15 cellular contexts compared by ENCODE assay signal in the genomic region with DNA sequence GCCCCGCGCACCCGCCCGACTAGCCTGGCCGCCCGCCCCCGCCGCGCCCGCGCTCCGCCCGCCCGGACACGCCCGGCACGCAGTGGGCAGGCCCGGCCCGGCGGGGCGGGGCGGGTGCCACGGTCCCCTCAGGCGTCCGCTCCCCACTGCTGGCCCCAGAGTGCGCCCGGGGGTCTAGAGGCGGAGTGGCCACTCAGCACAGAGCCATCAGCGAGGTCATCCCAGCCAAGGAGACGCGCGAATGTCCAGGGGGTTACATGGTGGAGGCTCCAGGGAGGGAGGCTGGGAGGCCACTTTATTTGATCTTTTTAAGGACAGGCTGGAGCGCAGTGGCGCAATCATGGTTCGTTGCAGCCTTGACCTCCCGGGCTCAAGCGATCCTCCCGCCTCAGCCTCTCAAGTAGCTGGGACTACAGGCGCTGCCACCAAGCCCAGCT. TPM values are rescaled to one million over a fixed set of nuclear protein-coding genes. Genes with fewer than 3 reads are reported as not detected.
A peak's percentile ranks its signal among the peaks of the same experiment; 100 is the strongest.
DNase-seq lines count a peak whose midpoint lies in the region; ATAC-seq and TF ChIP-seq lines count a peak whose summit lies in the region.
"Had no signal": no experiment of that assay in that cellular context is flagged by ENCODE, and none has a peak within 500 bp of the region (broad histone marks: within the 10 kb centered on the region; RNA-seq: fewer than 3 reads in every experiment).

No MANE protein-coding gene starts in this region.

- H3K36me3 ChIP-seq in MG63, result no peaks in the 10 kb centered on the region
- peaks cover 0 to 2% (median 0%) of the 10 kb centered on the region in 3 donors for H3K36me3 ChIP-seq in esophagus squamous epithelium
- no peaks in the 10 kb centered on the region for H3K36me3 ChIP-seq in osteoblast (ENCODE audit: insufficient read depth, low read length)

- H3K4me3 ChIP-seq in MG63 (no peak overlapping the region), esophagus squamous epithelium (peak overlapping the region; percentile 58 to 78 (median 66)), osteoblast (ENCODE audit: insufficient read depth, low read length) (no peak overlapping the region)

- H3K36me3 Mint-ChIP-seq in Calu3 (ENCODE audit: insufficient read depth, unreplicated experiment), result no peaks in the 10 kb centered on the region
- H3K36me3 Mint-ChIP-seq in progenitor cell of endocrine pancreas (ENCODE audit: insufficient read depth), result no peaks in the 10 kb centered on the region
- H3K36me3 Mint-ChIP-seq: activated naive CD8-positive, alpha-beta T cell had no signal

- no peak overlapping the region for H2AFZ ChIP-seq in osteoblast (ENCODE audit: low read length)

- H4K20me1 ChIP-seq in osteoblast (ENCODE audit: insufficient read depth, low read length), result no peaks in the 10 kb centered on the region

- no peaks in the 10 kb centered on the region for H3K9me3 Mint-ChIP-seq in Calu3 (ENCODE audit: low read depth, unreplicated experiment)
- no peaks in the 10 kb centered on the region for H3K9me3 Mint-ChIP-seq in progenitor cell of endocrine pancreas (ENCODE audit: low read depth)

- H3K79me2 ChIP-seq in osteoblast (ENCODE audit: insufficient read depth, low read length), result no peaks in the 10 kb centered on the region

- no peak overlapping the region for H3K4me3 Mint-ChIP-seq in Calu3 (ENCODE audit: low read depth, unreplicated experiment)
- no peak overlapping the region for H3K4me3 Mint-ChIP-seq in progenitor cell of endocrine pancreas (ENCODE audit: low read depth)
- H3K4me3 Mint-ChIP-seq: activated naive CD8-positive, alpha-beta T cell; neural crest cell had no signal

- H3K4me1 Mint-ChIP-seq in Calu3 (ENCODE audit: low read depth, unreplicated experiment) (no peaks in the 10 kb centered on the region), progenitor cell of endocrine pancreas (ENCODE audit: low read depth) (peaks cover 8% of the 10 kb centered on the region)

- H3K4me1 ChIP-seq in esophagus squamous epithelium, result peaks cover 0 to 50% (median 4%) of the 10 kb centered on the region in 3 donors
- no peaks in the 10 kb centered on the region for H3K4me1 ChIP-seq in osteoblast (ENCODE audit: insufficient read depth, low read length)

- no peaks in the 10 kb centered on the region for H3K9me3 ChIP-seq in MG63
- no peaks in the 10 kb centered on the region for H3K9me3 ChIP-seq in esophagus squamous epithelium
- no peaks in the 10 kb centered on the region for H3K9me3 ChIP-seq in osteoblast (ENCODE audit: low read depth, low read length)
- H3K9me3 ChIP-seq: SK-N-SH had no signal

- H3K27ac Mint-ChIP-seq in Calu3 (ENCODE audit: unreplicated experiment) (no peak overlapping the region), progenitor cell of endocrine pancreas (no peak overlapping the region)
- H3K27ac Mint-ChIP-seq: activated naive CD8-positive, alpha-beta T cell had no signal

- ATAC-seq in SK-N-SH treated with all-trans-retinoic acid at 6 μM for 48 hours, result no peak

- intact Hi-C loops in Calu3 (cut with micrococcal nuclease; ENCODE audit: unreplicated experiment), result no loop called here
- intact Hi-C loops in esophagus squamous epithelium (cut with DNase I), result no loop called here

- H3K27me3 Mint-ChIP-seq in Calu3 (ENCODE audit: unreplicated experiment) (no peaks in the 10 kb centered on the region), progenitor cell of endocrine pancreas (peaks cover 16% of the 10 kb centered on the region)

- H3K4me2 ChIP-seq in osteoblast (ENCODE audit: insufficient read depth, low read length), result no peak overlapping the region
- H3K4me2 ChIP-seq: SK-N-SH had no signal

- no peak for TF ChIP-seq POLR2A in esophagus squamous epithelium (IDR thresholded peaks at IDR 0.05)

- TF ChIP-seq CTCF in Calu3 (IDR thresholded peaks at IDR 0.05; ENCODE audit: unreplicated experiment) (no peak), esophagus squamous epithelium (IDR thresholded peaks at IDR 0.05) (no peak), osteoblast (IDR thresholded peaks at IDR 0.05; ENCODE audit: extremely low read depth, low read depth, low read length) (no peak), progenitor cell of endocrine pancreas (IDR thresholded peaks at IDR 0.05; ENCODE audit: unreplicated experiment) (no peak)

- peak overlapping the region; percentile 55 to 89 (median 83) for H3K27ac ChIP-seq in esophagus squamous epithelium
- H3K27ac ChIP-seq in osteoblast (ENCODE audit: low read depth, low read length), result no peak overlapping the region
- H3K27ac ChIP-seq: epithelial cell of prostate, VCaP had no signal

- peak; percentile 6 for DNase-seq in Calu3
- DNase-seq in MG63, result peak; percentile 14
- no peak for DNase-seq in esophagus squamous epithelium (lab: John Stamatoyannopoulos, UW)
- DNase-seq in osteoblast (ENCODE audit: insufficient read length, low spot score, missing footprints), result peak; percentile 57
- no peak for DNase-seq in foreskin melanocyte
- DNase-seq in progenitor cell of endocrine pancreas (ENCODE audit: low spot score, unreplicated experiment), result no peak
- DNase-seq in UCSD-AML1 (lab: John Stamatoyannopoulos, UW; ENCODE audit: unreplicated experiment), result no peak
- DNase-seq: AML-193, NCI-H2171 had no signal

- H3K27me3 ChIP-seq in MG63, result peaks cover 11% of the 10 kb centered on the region
- H3K27me3 ChIP-seq in esophagus squamous epithelium, result peaks cover 0 to 48% (median 0%) of the 10 kb centered on the region in 4 donors
- H3K27me3 ChIP-seq in osteoblast (ENCODE audit: insufficient read depth, low read length), result peaks cover 20% of the 10 kb centered on the region

- no TSS peak for BruUV-seq in Calu3 (replicated peaks; lab: Mats Ljungman, UMichigan)

- 69% methylated on average over 5 to 7 of the region's 39 CpGs for WGBS in esophagus squamous epithelium, 2 donors

- CTCF ChIA-PET in Calu3 (lab: Charles Lee), result no interaction called here

TF ChIP-seq in SK-N-SH treated with all-trans-retinoic acid at 6 μM for 48 hours, 23 proteins besides CTCF, POLR2A, EP300 and RAD21:
- TF ChIP-seq OSR1 (CRISPR knock-in tag; IDR thresholded peaks at IDR 0.05), result no peak
- no peak for TF ChIP-seq ZNF70 (CRISPR knock-in tag; IDR thresholded peaks at IDR 0.05)
- TF ChIP-seq GLIS3 (CRISPR knock-in tag; IDR thresholded peaks at IDR 0.05), result no peak
- no peak for TF ChIP-seq TOX (CRISPR knock-in tag; IDR thresholded peaks at IDR 0.05; ENCODE audit: borderline replicate concordance)
- TF ChIP-seq ZFP30 (CRISPR knock-in tag; IDR thresholded peaks at IDR 0.05), result no peak
- no peak for TF ChIP-seq ZC3H10 (CRISPR knock-in tag; IDR thresholded peaks at IDR 0.05)

RNA-seq across cellular contexts. Expression of a gene that starts 0.2 kb away (rescaled TPM):
- 0.27 and 0.40 TPM in 2 replicates for total RNA-seq in Calu3 (2022)
- 0.10 and 0.23 TPM in 2 replicates for total RNA-seq in MG63 (2014; rRNA removed; shearing (Covaris generic); ENCODE audit: low replicate concordance)
- 10 to 100 TPM; 19.6 to 44.2 (median 28.0) TPM for total RNA-seq in esophagus squamous epithelium
- under 0.01 and 0.36 TPM in 2 replicates for total RNA-seq in osteoblast
- total RNA-seq in progenitor cell of endocrine pancreas, result 0.60 and 1.0 TPM in 2 replicates

RNA-seq across cellular contexts. Expression of a gene that starts 54.6 kb away (rescaled TPM):
- total RNA-seq in Calu3 (2022) (71.7 and 72.8 TPM in 2 replicates), esophagus squamous epithelium (10 to 100 TPM; 11.6 to 47.3 (median 32.1) TPM), osteoblast (38.0 and 43.0 TPM in 2 replicates), progenitor cell of endocrine pancreas (95.4 and 107 TPM in 2 replicates)
- 5.1 and 12.3 TPM in 2 replicates for total RNA-seq in MG63 (2014; rRNA removed; shearing (Covaris generic); ENCODE audit: low replicate concordance)

RNA-seq across cellular contexts. Expression of a gene that starts 54.9 kb away (rescaled TPM):
- 87.3 and 88.0 TPM in 2 replicates for total RNA-seq in Calu3 (2022)
- total RNA-seq in MG63 (2014; rRNA removed; shearing (Covaris generic); ENCODE audit: low replicate concordance), result 22.8 and 33.0 TPM in 2 replicates
- 10 to 100 TPM; 40.5 to 80.1 (median 59.2) TPM for total RNA-seq in esophagus squamous epithelium
- 33.7 and 42.4 TPM in 2 replicates for total RNA-seq in osteoblast
- 151 and 169 TPM in 2 replicates for total RNA-seq in progenitor cell of endocrine pancreas

Comparison
In these comparisons a context has a peak if more than half of its experiments do, and no peak if none do; other contexts are left out.
1. DNase-seq: peak in Calu3 (single experiment), MG63 (single experiment) and osteoblast (single experiment); none in esophagus squamous epithelium (single experiment), foreskin melanocyte (single experiment), progenitor cell of endocrine pancreas (single experiment) and UCSD-AML1 (single experiment).
2. H3K4me3 ChIP-seq: peak in esophagus squamous epithelium (4 of 4); none in MG63 (single experiment) and osteoblast (single experiment).
3. RNA of a gene that starts 0.2 kb away (total RNA-seq): 19.6 to 44.2 TPM in esophagus squamous epithelium; 0.60 to 1.0 TPM in progenitor cell of endocrine pancreas, 0.27 to 0.40 TPM in Calu3, under 0.01 to 0.36 TPM in osteoblast and 0.10 to 0.23 TPM in MG63; every median in the first group is over 10 times any median in the second.